ENCODE assay signal across 8 cellular contexts in the genomic region with DNA sequence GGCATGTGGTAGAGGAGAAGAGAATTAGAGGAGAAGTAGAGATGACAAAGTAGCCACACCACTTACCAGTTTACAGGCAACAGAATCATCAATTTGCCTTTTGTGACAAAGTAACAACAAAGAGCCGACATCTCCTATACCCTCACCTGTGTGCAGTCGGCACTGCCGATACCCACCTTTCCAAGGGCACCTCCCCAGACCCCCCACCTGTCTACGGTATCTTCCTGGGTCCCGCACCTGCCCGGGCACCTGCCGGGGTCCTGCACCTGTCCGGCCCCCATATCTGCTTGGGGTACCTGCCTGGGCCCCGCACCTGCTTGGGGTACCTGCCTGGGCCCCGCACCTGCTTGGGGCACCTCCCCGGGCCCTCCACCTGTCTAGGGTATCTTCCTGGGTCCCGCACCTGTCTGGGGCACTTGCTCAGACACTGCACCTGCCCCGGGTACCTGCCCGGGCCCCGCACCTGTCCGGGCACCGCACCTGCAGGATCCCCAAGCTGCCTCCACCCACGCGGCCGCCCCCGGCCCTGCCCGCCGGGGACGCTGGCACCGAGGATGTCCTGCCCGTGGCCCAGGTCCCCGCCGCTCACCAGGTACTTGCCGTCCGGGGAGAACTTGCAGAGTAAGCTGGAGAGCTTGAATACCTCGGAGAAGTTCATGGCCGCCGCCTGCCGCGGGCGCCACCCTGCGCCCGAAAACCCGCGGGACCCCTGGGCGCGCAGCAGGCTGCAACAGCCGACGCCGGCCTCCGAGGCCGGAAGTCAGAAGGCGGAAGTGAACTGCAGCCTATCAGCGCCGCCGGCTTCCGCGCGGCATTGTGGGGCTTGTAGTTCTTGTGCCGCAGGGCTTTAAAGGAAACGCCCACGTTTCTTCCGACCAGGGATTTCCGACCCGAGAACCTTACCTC. TPM values are rescaled to one million over a fixed set of nuclear protein-coding genes. Genes with fewer than 3 reads are reported as not detected.
DNase-seq lines count a peak whose midpoint lies in the region; ATAC-seq, FAIRE-seq and TF ChIP-seq lines count a peak whose summit lies in the region.

A gene with protein sequence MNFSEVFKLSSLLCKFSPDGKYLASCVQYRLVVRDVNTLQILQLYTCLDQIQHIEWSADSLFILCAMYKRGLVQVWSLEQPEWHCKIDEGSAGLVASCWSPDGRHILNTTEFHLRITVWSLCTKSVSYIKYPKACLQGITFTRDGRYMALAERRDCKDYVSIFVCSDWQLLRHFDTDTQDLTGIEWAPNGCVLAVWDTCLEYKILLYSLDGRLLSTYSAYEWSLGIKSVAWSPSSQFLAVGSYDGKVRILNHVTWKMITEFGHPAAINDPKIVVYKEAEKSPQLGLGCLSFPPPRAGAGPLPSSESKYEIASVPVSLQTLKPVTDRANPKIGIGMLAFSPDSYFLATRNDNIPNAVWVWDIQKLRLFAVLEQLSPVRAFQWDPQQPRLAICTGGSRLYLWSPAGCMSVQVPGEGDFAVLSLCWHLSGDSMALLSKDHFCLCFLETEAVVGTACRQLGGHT (minus strand): TSS at position 762 of the 906 bp plus-strand sequence. CDS start 104 bp downstream, at position 658.

- H3K27ac ChIP-seq in astrocyte (ENCODE audit: low read depth, low read length) (no peak within 1 kb of the TSS), hepatocyte (no peak within 1 kb of the TSS), aorta (ENCODE audit: low read depth in 1 of 2, low read length in 2 of 2) (no peak within 1 kb of the TSS)

- H3K9me3 Mint-ChIP-seq in T-helper 2 cell treated with Interferon-gamma antibody and Interleukin-4, amounts not matched to agents 5 μg/mL and 100 μg/mL, for 36 hours = no peaks in the 10 kb centered on the region
- no peaks in the 10 kb centered on the region for H3K9me3 Mint-ChIP-seq in astrocyte (ENCODE audit: unreplicated experiment)

- peak within 1 kb of the TSS; percentile 83 for H3K9ac ChIP-seq in astrocyte (ENCODE audit: low read length)

- peak within 1 kb of the TSS; percentile 91 for H3K4me2 ChIP-seq in astrocyte (ENCODE audit: low read length)
- H3K4me2 ChIP-seq in hepatocyte = peak within 1 kb of the TSS; percentile 95

- ATAC-seq in HG02852 (IDR thresholded peaks at IDR 0.05; ENCODE audit: unreplicated experiment) (peak; percentile 83), aorta (ENCODE audit: low FRiP score) (peak; percentile 92)

- H4K20me1 ChIP-seq in astrocyte (ENCODE audit: insufficient read depth, low read length) = no peaks in the 10 kb centered on the region
- no peaks in the 10 kb centered on the region for H4K20me1 ChIP-seq in hepatocyte (ENCODE audit: insufficient read depth, poor library complexity, severe bottlenecking)

- peak; percentile 69 for DNase-seq in NCI-H146 treated with DMSO at 0.1 percent for 48 hours (lab: John Stamatoyannopoulos, UW; ENCODE audit: unreplicated experiment)
- peak; percentile 93 for DNase-seq in T-helper 2 cell treated with Interferon-gamma antibody and Interleukin-4, amounts not matched to agents 5 μg/mL and 100 μg/mL, for 36 hours (ENCODE audit: low spot score)
- DNase-seq in astrocyte (ENCODE audit: low read depth) = peak; percentile 82
- peak; percentile 94 for DNase-seq in hepatocyte (ENCODE audit: low spot score)
- peak; percentile 84 for DNase-seq in renal cortical epithelial cell (ENCODE audit: low read depth)
- DNase-seq in aorta = peak; percentile 92 to 96

- H3K4me1 ChIP-seq in astrocyte (ENCODE audit: insufficient read depth, low read length) (peaks cover 6% of the 10 kb centered on the region), hepatocyte (ENCODE audit: insufficient read depth) (peaks cover 8% of the 10 kb centered on the region), aorta (ENCODE audit: control insufficient read depth in 1 of 2, insufficient read depth in 2 of 2, low read length in 2 of 2) (no peaks in the 10 kb centered on the region)

- intact Hi-C loops in aorta (cut with DNase I) = no loop called here

- H3K9me2 ChIP-seq in hepatocyte (replicated peaks; ENCODE audit: insufficient read depth) = no peaks in the 10 kb centered on the region

- H3K27me3 ChIP-seq in astrocyte (ENCODE audit: insufficient read depth, low read length) = peaks cover 30% of the 10 kb centered on the region
- peaks cover 45% of the 10 kb centered on the region for H3K27me3 ChIP-seq in hepatocyte
- H3K27me3 ChIP-seq in aorta (ENCODE audit: control insufficient read depth in 1 of 2, insufficient read depth in 2 of 2, low read length in 1 of 2) = no peaks in the 10 kb centered on the region

- peak within 1 kb of the TSS; percentile 82 for H3K4me3 Mint-ChIP-seq in T-helper 2 cell treated with Interferon-gamma antibody and Interleukin-4, amounts not matched to agents 5 μg/mL and 100 μg/mL, for 36 hours
- peak within 1 kb of the TSS; percentile 90 for H3K4me3 Mint-ChIP-seq in astrocyte (ENCODE audit: unreplicated experiment)

- peak within 1 kb of the TSS; percentile 41 for H3K27ac Mint-ChIP-seq in T-helper 2 cell treated with Interferon-gamma antibody and Interleukin-4, amounts not matched to agents 5 μg/mL and 100 μg/mL, for 36 hours
- peak within 1 kb of the TSS; percentile 84 for H3K27ac Mint-ChIP-seq in astrocyte (ENCODE audit: unreplicated experiment)

- FAIRE-seq in astrocyte (lab: Jason Lieb, UNC) = no peak

- H3K79me2 ChIP-seq in astrocyte (ENCODE audit: insufficient read depth, low read length) (peaks cover 7% of the 10 kb centered on the region), hepatocyte (peaks cover 11% of the 10 kb centered on the region)

- 5% methylated on average over 57 of the region's 60 CpGs for WGBS in hepatocyte (ENCODE audit: low lambda C conversion rate, missing lambda C conversion rate)
- 3% methylated on average over 58 to 60 of the region's 60 CpGs for WGBS in aorta, 2 donors

- TF ChIP-seq POLR2A in GM15510 (IDR thresholded peaks at IDR 0.05; ENCODE audit: borderline replicate concordance, extremely low read depth, insufficient read length) = peak; percentile 80

- TF ChIP-seq CTCF in astrocyte (IDR thresholded peaks at IDR 0.05; ENCODE audit: insufficient read depth, low read depth, low read length) (peak; percentile 5), hepatocyte (IDR thresholded peaks at IDR 0.05; ENCODE audit: poor library complexity) (peak; percentile 29)

- H3K27me3 Mint-ChIP-seq in T-helper 2 cell treated with Interferon-gamma antibody and Interleukin-4, amounts not matched to agents 5 μg/mL and 100 μg/mL, for 36 hours (ENCODE audit: low read depth) = peaks cover 25% of the 10 kb centered on the region
- peaks cover 25% of the 10 kb centered on the region for H3K27me3 Mint-ChIP-seq in astrocyte (ENCODE audit: low read depth, unreplicated experiment)

- peaks cover 12% of the 10 kb centered on the region for H3K36me3 Mint-ChIP-seq in T-helper 2 cell treated with Interferon-gamma antibody and Interleukin-4, amounts not matched to agents 5 μg/mL and 100 μg/mL, for 36 hours (ENCODE audit: low read depth)
- H3K36me3 Mint-ChIP-seq in astrocyte (ENCODE audit: low read depth, unreplicated experiment) = peaks cover 3% of the 10 kb centered on the region

- H3K36me3 ChIP-seq in astrocyte (ENCODE audit: insufficient read depth, low read length) (peaks cover 10% of the 10 kb centered on the region), hepatocyte (replicated peaks; ENCODE audit: insufficient read depth, low read depth) (no peaks in the 10 kb centered on the region), aorta (ENCODE audit: control insufficient read depth in 1 of 2, insufficient read depth in 2 of 2, low read length in 1 of 2) (peaks cover 0 to 6% of the 10 kb centered on the region in 2 donors)

- H3K9me3 ChIP-seq in astrocyte (ENCODE audit: insufficient read depth, low read depth, low read length) = no peaks in the 10 kb centered on the region
- no peaks in the 10 kb centered on the region for H3K9me3 ChIP-seq in hepatocyte (ENCODE audit: low read depth)
- H3K9me3 ChIP-seq in aorta (ENCODE audit: control insufficient read depth, low read length) = no peaks in the 10 kb centered on the region

- H2AFZ ChIP-seq in astrocyte (ENCODE audit: low read depth, low read length) (peak within 1 kb of the TSS; percentile 79), hepatocyte (peak within 1 kb of the TSS; percentile 81)

- peaks cover 17% of the 10 kb centered on the region for H3K4me1 Mint-ChIP-seq in T-helper 2 cell treated with Interferon-gamma antibody and Interleukin-4, amounts not matched to agents 5 μg/mL and 100 μg/mL, for 36 hours (ENCODE audit: low read depth)
- no peaks in the 10 kb centered on the region for H3K4me1 Mint-ChIP-seq in astrocyte (ENCODE audit: low read depth, unreplicated experiment)

- H3K4me3 ChIP-seq in astrocyte (ENCODE audit: insufficient read depth, low read depth, low read length) (peak within 1 kb of the TSS; percentile 75), hepatocyte (peak within 1 kb of the TSS; percentile 41), aorta (ENCODE audit: low read length in 2 of 2) (peak within 1 kb of the TSS; percentile 52 to 99)

RNA-seq across cellular contexts. Expression of the gene that starts here (rescaled TPM):
- total RNA-seq in astrocyte (15.5 and 15.6 TPM in 2 replicates), hepatocyte (14.3 and 14.7 TPM in 2 replicates), renal cortical epithelial cell (19.4 and 21.8 TPM in 2 replicates), aorta (10 to 100 TPM; 10.6 to 17.4 TPM)
- polyA plus RNA-seq in hepatocyte (23.5 and 28.8 TPM in 2 replicates), aorta (10 to 100 TPM in 1 of 2 donors, 1 to 10 TPM in 1; 5.8 to 27.8 TPM)
